In the genomic region with DNA sequence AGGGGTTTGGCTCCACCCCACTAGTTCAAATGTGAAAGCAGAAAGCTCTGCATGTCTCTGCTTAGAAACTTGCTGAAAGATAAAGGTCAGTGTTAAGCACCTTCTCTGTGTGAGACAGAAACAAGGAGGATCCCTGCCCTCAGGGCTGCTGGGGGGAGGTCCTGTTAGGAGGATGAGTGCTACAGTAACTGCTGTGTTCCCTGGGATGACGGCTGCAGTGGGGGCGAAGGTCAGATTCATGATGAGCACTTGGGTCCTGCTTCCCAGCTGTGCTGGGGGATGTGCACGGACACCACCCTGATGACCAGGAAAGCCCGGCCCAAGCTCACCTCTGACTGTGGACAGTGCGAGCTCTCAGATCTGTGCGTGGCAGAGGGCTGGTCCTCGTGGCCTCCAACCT, we compare ENCODE assay signal across 2 cellular contexts.
TF ChIP-seq lines count a peak whose summit lies in the region.

No MANE protein-coding gene starts in this region.

TF ChIP-seq in H1, 55 proteins besides CTCF, POLR2A, EP300 and RAD21:
- TF ChIP-seq, protein P1, sequence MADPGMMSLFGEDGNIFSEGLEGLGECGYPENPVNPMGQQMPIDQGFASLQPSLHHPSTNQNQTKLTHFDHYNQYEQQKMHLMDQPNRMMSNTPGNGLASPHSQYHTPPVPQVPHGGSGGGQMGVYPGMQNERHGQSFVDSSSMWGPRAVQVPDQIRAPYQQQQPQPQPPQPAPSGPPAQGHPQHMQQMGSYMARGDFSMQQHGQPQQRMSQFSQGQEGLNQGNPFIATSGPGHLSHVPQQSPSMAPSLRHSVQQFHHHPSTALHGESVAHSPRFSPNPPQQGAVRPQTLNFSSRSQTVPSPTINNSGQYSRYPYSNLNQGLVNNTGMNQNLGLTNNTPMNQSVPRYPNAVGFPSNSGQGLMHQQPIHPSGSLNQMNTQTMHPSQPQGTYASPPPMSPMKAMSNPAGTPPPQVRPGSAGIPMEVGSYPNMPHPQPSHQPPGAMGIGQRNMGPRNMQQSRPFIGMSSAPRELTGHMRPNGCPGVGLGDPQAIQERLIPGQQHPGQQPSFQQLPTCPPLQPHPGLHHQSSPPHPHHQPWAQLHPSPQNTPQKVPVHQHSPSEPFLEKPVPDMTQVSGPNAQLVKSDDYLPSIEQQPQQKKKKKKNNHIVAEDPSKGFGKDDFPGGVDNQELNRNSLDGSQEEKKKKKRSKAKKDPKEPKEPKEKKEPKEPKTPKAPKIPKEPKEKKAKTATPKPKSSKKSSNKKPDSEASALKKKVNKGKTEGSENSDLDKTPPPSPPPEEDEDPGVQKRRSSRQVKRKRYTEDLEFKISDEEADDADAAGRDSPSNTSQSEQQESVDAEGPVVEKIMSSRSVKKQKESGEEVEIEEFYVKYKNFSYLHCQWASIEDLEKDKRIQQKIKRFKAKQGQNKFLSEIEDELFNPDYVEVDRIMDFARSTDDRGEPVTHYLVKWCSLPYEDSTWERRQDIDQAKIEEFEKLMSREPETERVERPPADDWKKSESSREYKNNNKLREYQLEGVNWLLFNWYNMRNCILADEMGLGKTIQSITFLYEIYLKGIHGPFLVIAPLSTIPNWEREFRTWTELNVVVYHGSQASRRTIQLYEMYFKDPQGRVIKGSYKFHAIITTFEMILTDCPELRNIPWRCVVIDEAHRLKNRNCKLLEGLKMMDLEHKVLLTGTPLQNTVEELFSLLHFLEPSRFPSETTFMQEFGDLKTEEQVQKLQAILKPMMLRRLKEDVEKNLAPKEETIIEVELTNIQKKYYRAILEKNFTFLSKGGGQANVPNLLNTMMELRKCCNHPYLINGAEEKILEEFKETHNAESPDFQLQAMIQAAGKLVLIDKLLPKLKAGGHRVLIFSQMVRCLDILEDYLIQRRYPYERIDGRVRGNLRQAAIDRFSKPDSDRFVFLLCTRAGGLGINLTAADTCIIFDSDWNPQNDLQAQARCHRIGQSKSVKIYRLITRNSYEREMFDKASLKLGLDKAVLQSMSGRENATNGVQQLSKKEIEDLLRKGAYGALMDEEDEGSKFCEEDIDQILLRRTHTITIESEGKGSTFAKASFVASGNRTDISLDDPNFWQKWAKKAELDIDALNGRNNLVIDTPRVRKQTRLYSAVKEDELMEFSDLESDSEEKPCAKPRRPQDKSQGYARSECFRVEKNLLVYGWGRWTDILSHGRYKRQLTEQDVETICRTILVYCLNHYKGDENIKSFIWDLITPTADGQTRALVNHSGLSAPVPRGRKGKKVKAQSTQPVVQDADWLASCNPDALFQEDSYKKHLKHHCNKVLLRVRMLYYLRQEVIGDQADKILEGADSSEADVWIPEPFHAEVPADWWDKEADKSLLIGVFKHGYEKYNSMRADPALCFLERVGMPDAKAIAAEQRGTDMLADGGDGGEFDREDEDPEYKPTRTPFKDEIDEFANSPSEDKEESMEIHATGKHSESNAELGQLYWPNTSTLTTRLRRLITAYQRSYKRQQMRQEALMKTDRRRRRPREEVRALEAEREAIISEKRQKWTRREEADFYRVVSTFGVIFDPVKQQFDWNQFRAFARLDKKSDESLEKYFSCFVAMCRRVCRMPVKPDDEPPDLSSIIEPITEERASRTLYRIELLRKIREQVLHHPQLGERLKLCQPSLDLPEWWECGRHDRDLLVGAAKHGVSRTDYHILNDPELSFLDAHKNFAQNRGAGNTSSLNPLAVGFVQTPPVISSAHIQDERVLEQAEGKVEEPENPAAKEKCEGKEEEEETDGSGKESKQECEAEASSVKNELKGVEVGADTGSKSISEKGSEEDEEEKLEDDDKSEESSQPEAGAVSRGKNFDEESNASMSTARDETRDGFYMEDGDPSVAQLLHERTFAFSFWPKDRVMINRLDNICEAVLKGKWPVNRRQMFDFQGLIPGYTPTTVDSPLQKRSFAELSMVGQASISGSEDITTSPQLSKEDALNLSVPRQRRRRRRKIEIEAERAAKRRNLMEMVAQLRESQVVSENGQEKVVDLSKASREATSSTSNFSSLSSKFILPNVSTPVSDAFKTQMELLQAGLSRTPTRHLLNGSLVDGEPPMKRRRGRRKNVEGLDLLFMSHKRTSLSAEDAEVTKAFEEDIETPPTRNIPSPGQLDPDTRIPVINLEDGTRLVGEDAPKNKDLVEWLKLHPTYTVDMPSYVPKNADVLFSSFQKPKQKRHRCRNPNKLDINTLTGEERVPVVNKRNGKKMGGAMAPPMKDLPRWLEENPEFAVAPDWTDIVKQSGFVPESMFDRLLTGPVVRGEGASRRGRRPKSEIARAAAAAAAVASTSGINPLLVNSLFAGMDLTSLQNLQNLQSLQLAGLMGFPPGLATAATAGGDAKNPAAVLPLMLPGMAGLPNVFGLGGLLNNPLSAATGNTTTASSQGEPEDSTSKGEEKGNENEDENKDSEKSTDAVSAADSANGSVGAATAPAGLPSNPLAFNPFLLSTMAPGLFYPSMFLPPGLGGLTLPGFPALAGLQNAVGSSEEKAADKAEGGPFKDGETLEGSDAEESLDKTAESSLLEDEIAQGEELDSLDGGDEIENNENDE (IDR thresholded peaks at IDR 0.05; ENCODE audit: insufficient replicate concordance, low read length): no peak
- TF ChIP-seq TCF12 (IDR thresholded peaks at IDR 0.05; ENCODE audit: low read depth, low read length) (no peak), SIN3A (conservative IDR thresholded peaks at IDR 0.05 in 1 of 2, IDR thresholded peaks at IDR 0.05 in 1 of 2; ENCODE audit: low read depth in 1 of 2, low read length in 2 of 2) (no peak), CREB1 (IDR thresholded peaks at IDR 0.05) (no peak)

TF ChIP-seq in SK-N-SH treated with all-trans-retinoic acid at 6 μM for 48 hours, 23 proteins besides CTCF, POLR2A, EP300 and RAD21:
- TF ChIP-seq RARB (CRISPR knock-in tag; IDR thresholded peaks at IDR 0.05) (no peak), SNAI2 (CRISPR knock-in tag; IDR thresholded peaks at IDR 0.05) (no peak), PPARA (CRISPR knock-in tag; IDR thresholded peaks at IDR 0.05; ENCODE audit: borderline replicate concordance) (no peak), ZFP3 (CRISPR knock-in tag; IDR thresholded peaks at IDR 0.05) (no peak), ZNF8 (CRISPR knock-in tag; IDR thresholded peaks at IDR 0.05) (no peak), ZNF565 (CRISPR knock-in tag; conservative IDR thresholded peaks at IDR 0.05; ENCODE audit: low read depth) (no peak), ZC3H10 (CRISPR knock-in tag; IDR thresholded peaks at IDR 0.05) (no peak), ISL1 (CRISPR knock-in tag; IDR thresholded peaks at IDR 0.05) (no peak), ARNTL (CRISPR knock-in tag; IDR thresholded peaks at IDR 0.05; ENCODE audit: borderline replicate concordance, low read depth) (no peak), GLIS3 (CRISPR knock-in tag; IDR thresholded peaks at IDR 0.05) (no peak), TCF4 (CRISPR knock-in tag; IDR thresholded peaks at IDR 0.05; ENCODE audit: borderline replicate concordance) (no peak), ZFP30 (CRISPR knock-in tag; IDR thresholded peaks at IDR 0.05) (no peak), ESRRG (CRISPR knock-in tag; IDR thresholded peaks at IDR 0.05) (no peak), BACH2 (CRISPR knock-in tag; IDR thresholded peaks at IDR 0.05; ENCODE audit: borderline replicate concordance) (no peak)
- TF ChIP-seq, protein P2, sequence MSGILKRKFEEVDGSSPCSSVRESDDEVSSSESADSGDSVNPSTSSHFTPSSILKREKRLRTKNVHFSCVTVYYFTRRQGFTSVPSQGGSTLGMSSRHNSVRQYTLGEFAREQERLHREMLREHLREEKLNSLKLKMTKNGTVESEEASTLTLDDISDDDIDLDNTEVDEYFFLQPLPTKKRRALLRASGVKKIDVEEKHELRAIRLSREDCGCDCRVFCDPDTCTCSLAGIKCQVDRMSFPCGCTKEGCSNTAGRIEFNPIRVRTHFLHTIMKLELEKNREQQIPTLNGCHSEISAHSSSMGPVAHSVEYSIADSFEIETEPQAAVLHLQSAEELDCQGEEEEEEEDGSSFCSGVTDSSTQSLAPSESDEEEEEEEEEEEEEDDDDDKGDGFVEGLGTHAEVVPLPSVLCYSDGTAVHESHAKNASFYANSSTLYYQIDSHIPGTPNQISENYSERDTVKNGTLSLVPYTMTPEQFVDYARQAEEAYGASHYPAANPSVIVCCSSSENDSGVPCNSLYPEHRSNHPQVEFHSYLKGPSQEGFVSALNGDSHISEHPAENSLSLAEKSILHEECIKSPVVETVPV (CRISPR knock-in tag; IDR thresholded peaks at IDR 0.05): no peak
- TF ChIP-seq, protein P3, sequence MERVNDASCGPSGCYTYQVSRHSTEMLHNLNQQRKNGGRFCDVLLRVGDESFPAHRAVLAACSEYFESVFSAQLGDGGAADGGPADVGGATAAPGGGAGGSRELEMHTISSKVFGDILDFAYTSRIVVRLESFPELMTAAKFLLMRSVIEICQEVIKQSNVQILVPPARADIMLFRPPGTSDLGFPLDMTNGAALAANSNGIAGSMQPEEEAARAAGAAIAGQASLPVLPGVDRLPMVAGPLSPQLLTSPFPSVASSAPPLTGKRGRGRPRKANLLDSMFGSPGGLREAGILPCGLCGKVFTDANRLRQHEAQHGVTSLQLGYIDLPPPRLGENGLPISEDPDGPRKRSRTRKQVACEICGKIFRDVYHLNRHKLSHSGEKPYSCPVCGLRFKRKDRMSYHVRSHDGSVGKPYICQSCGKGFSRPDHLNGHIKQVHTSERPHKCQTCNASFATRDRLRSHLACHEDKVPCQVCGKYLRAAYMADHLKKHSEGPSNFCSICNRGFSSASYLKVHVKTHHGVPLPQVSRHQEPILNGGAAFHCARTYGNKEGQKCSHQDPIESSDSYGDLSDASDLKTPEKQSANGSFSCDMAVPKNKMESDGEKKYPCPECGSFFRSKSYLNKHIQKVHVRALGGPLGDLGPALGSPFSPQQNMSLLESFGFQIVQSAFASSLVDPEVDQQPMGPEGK (CRISPR knock-in tag; IDR thresholded peaks at IDR 0.05; ENCODE audit: borderline replicate concordance): no peak
- TF ChIP-seq, protein P4, sequence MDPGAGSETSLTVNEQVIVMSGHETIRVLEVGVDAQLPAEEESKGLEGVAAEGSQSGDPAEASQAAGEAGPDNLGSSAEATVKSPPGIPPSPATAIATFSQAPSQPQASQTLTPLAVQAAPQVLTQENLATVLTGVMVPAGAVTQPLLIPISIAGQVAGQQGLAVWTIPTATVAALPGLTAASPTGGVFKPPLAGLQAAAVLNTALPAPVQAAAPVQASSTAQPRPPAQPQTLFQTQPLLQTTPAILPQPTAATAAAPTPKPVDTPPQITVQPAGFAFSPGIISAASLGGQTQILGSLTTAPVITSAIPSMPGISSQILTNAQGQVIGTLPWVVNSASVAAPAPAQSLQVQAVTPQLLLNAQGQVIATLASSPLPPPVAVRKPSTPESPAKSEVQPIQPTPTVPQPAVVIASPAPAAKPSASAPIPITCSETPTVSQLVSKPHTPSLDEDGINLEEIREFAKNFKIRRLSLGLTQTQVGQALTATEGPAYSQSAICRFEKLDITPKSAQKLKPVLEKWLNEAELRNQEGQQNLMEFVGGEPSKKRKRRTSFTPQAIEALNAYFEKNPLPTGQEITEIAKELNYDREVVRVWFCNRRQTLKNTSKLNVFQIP (CRISPR knock-in tag; IDR thresholded peaks at IDR 0.05; ENCODE audit: borderline replicate concordance, low read depth): no peak
